ENCODE assay signal across 1 cellular context in the genomic region with DNA sequence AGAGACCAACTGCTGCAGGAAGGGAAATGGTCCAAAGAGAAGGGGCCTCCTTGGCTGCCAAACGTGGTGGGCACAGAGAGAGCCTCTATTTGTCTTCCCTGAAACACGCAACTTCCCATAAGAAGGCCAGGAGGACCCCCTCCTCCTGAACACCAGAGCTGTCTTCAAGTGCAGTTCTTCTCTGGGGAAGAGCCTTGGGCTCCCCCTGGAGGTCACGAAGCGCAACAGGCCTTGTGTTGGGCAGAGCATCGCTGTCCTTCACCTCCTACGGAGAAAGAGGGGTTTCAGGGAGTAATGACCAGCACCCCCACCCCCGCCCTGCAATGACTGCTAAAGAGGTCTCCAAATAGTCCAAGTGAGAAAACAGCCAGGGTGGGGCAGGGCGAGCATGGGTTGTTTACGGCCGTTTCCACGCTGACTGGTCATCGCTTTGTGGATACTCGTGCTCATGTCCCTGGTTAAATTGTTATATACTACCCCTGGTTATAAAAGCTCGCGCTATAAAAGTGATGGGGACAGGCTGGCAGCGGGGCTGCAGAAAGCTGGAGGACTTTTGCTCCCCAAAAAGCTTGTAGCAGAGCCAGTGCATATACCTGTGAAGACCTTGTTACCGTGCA.
TF ChIP-seq lines count a peak whose summit lies in the region.

No MANE protein-coding gene starts in this region.

TF ChIP-seq in H1, 55 proteins besides CTCF, POLR2A, EP300 and RAD21 (continued from another document):
- TF ChIP-seq TBP (IDR thresholded peaks at IDR 0.05; ENCODE audit: low read depth, low read length): no peak
- TF ChIP-seq USF2 (IDR thresholded peaks at IDR 0.05; ENCODE audit: low read length): no peak
- no peak for TF ChIP-seq ASH2L (IDR thresholded peaks at IDR 0.05; ENCODE audit: low read length)
